ENCODE assay signal across 11 cellular contexts in the genomic region with DNA sequence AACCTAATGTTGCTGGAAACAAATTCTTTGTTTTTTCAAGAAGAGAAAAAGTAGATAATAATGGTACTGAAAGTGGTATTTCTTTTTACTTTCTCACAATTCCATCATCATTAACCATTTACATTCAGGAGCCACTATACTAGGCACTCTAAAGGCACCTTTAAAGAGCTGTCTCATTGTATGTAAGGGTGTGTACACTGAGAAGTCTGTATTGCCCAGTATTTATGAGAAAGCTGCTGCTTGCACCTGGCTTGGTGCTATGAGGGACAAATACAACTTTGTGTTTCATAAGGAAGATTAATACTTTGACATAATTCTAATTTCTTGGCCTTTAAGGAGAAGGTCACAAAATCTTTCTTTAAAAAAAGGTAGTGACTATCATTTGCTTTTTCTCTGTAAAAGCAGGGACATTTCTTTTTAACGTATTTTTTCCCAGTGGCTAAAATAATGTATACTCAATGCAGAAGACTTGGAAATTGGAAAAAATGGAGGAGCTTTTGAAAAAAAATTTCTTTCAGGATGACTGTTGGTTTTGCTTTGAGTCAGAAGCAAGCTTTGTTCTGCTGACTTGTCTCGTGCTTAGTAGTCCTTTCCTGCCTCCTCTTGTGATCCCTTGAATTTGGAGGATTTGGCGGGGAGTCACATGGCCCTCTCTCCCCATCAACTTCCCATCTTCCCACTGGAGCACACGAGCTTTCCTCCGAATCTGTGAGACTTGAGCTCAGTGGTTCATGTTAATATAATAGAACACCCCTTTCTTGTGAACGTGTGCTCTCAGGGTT. TPM values are rescaled to one million over a fixed set of nuclear protein-coding genes. Genes with fewer than 3 reads are reported as not detected.
DNase-seq lines count a peak whose midpoint lies in the region; ATAC-seq and TF ChIP-seq lines count a peak whose summit lies in the region.
"Had no signal": no experiment of that assay in that cellular context is flagged by ENCODE, and none has a peak within 500 bp of the region (broad histone marks: within the 10 kb centered on the region; RNA-seq: fewer than 3 reads in every experiment).

No MANE protein-coding gene starts in this region.

- H3K36me3 Mint-ChIP-seq in central memory CD8-positive, alpha-beta T cell (ENCODE audit: insufficient read depth) = peaks cover 13% of the 10 kb centered on the region

- H3K4me3 ChIP-seq in GM12865 (ENCODE audit: low read depth, low read length) (no peak overlapping the region), dorsolateral prefrontal cortex (no peak overlapping the region)

- ATAC-seq in GM19452 (IDR thresholded peaks at IDR 0.05; ENCODE audit: unreplicated experiment) (peak; percentile 67), HG03108 (IDR thresholded peaks at IDR 0.05; ENCODE audit: unreplicated experiment) (peak; percentile 40)
- ATAC-seq in central memory CD8-positive, alpha-beta T cell (replicated peaks; ENCODE audit: extremely low read depth, poor library complexity, severe bottlenecking) = no peak

- no peak overlapping the region for H3K27ac ChIP-seq in dorsolateral prefrontal cortex
- H3K27ac ChIP-seq: RWPE1 had no signal

- intact Hi-C loops in dorsolateral prefrontal cortex (cut with DNase I) = no loop called here

- peak; percentile 70 for DNase-seq in GM12865 (ENCODE audit: low read depth)
- no peak for DNase-seq in central memory CD8-positive, alpha-beta T cell (ENCODE audit: low spot score in 2 of 2)
- no peak for DNase-seq in effector CD4-positive, alpha-beta T cell
- no peak for DNase-seq in activated gamma-delta T cell (lab: John Stamatoyannopoulos, UW)
- DNase-seq in NCI-H1092 (lab: John Stamatoyannopoulos, UW) = no peak
- DNase-seq in dorsolateral prefrontal cortex = no peak
- DNase-seq: effector CD8-positive, alpha-beta T cell; H7 had no signal

- no peak for TF ChIP-seq CTCF in GM12865 (IDR thresholded peaks at IDR 0.05; ENCODE audit: insufficient read depth, low read depth, low read length, missing control alignments)
- TF ChIP-seq CTCF in dorsolateral prefrontal cortex (IDR thresholded peaks at IDR 0.05 in 54 of 56, conservative IDR thresholded peaks at IDR 0.05 in 2 of 56; ENCODE audit: low read depth in 1 of 56, partially characterized antibody in 56 of 56) = no peak

- H3K9me3 Mint-ChIP-seq in central memory CD8-positive, alpha-beta T cell = no peaks in the 10 kb centered on the region

- no peak overlapping the region for H3K4me3 Mint-ChIP-seq in central memory CD8-positive, alpha-beta T cell

- peaks cover 71% of the 10 kb centered on the region for H3K4me1 Mint-ChIP-seq in central memory CD8-positive, alpha-beta T cell

- H3K27me3 ChIP-seq in dorsolateral prefrontal cortex = no peaks in the 10 kb centered on the region

- peak overlapping the region; percentile 50 for H3K27ac Mint-ChIP-seq in central memory CD8-positive, alpha-beta T cell (ENCODE audit: low read depth)

- no peaks in the 10 kb centered on the region for H3K27me3 Mint-ChIP-seq in central memory CD8-positive, alpha-beta T cell

RNA-seq across cellular contexts. Expression of gene RASSF3, which starts 50.1 kb away (rescaled TPM):
- total RNA-seq in dorsolateral prefrontal cortex = 10 to 100 TPM in 97 of 120 experiments, 1 to 10 TPM in 23; 6.5 to 38.3 (median 12.8) TPM
